In genomic region chr16:3879258-3879886, GRCh38 we compare ENCODE assay signal across 8 cellular contexts. TPM values are rescaled to one million over a fixed set of nuclear protein-coding genes. Genes with fewer than 3 reads are reported as not detected.
A peak's percentile ranks its signal among the peaks of the same experiment; 100 is the strongest.
DNase-seq lines count a peak whose midpoint lies in the region; ATAC-seq and TF ChIP-seq lines count a peak whose summit lies in the region.

No MANE protein-coding gene starts in this region.

- H3K27ac ChIP-seq in cardiac muscle cell (peak overlapping the region; percentile 78), prostate gland (peak overlapping the region; percentile 70 to 82)

- peak; percentile 15 to 27 for ATAC-seq in activated T-cell treated with anti-CD3 and anti-CD28 coated beads, Interleukin-2, amount 50 U/mL, for 72 hours (replicated peaks in 1 of 2)
- no peak for ATAC-seq in HG02973 (IDR thresholded peaks at IDR 0.05; ENCODE audit: unreplicated experiment)
- no peak for ATAC-seq in HG02885 (IDR thresholded peaks at IDR 0.05; ENCODE audit: poor library complexity, unreplicated experiment)

- peak overlapping the region; percentile 93 for H3K4me3 ChIP-seq in cardiac muscle cell
- peak overlapping the region; percentile 86 to 98 for H3K4me3 ChIP-seq in prostate gland

- no peaks in the 10 kb centered on the region for H3K9me3 Mint-ChIP-seq in activated T-cell treated with anti-CD3 and anti-CD28 coated beads, Interleukin-2, amount 50 U/mL, for 72 hours

- H3K27me3 ChIP-seq in cardiac muscle cell, result no peaks in the 10 kb centered on the region
- no peaks in the 10 kb centered on the region for H3K27me3 ChIP-seq in prostate gland (replicated peaks; ENCODE audit: insufficient read depth)

- peaks cover 50% of the 10 kb centered on the region for H3K4me1 Mint-ChIP-seq in activated T-cell treated with anti-CD3 and anti-CD28 coated beads, Interleukin-2, amount 50 U/mL, for 72 hours (ENCODE audit: low read depth)

- H3K4me1 ChIP-seq in cardiac muscle cell (ENCODE audit: low read depth) (peaks cover 38% of the 10 kb centered on the region), prostate gland (replicated peaks) (peaks cover 8% of the 10 kb centered on the region)

- intact Hi-C loops in prostate gland (cut with DNase I), result loop anchor here (1.0 to 5.0 kb wide), 3 partner anchors 107 to 352 kb away; no protein-coding TSS in a partner anchor

- WGBS in prostate gland, result 2% methylated on average over 37 of the region's 50 CpGs

- TF ChIP-seq POLR2A in prostate gland (IDR thresholded peaks at IDR 0.05), result no peak

- DNase-seq in DMS 273 (lab: John Stamatoyannopoulos, UW; ENCODE audit: unreplicated experiment), result peak; percentile 46
- DNase-seq in DMS 273 treated with DMSO at 0.1 percent for 48 hours (lab: John Stamatoyannopoulos, UW), result no peak
- peak; percentile 60 for DNase-seq in HT-29 (ENCODE audit: low spot score)
- DNase-seq in activated T-cell treated with anti-CD3 and anti-CD28 coated beads, Interleukin-2, amount 50 U/mL, for 72 hours, result peak; percentile 34 to 37
- peak in 1 of 2 donors; percentile 64 for DNase-seq in cardiac muscle cell (ENCODE audit: low read depth in 1 of 2, low spot score in 1 of 2)
- DNase-seq in prostate gland (ENCODE audit: low spot score), result peak; percentile 14

- TF ChIP-seq CTCF in cardiac muscle cell (IDR thresholded peaks at IDR 0.05; ENCODE audit: low read depth, low read length), result no peak
- TF ChIP-seq CTCF in prostate gland (IDR thresholded peaks at IDR 0.05), result no peak

- H3K9me3 ChIP-seq in cardiac muscle cell (ENCODE audit: low read depth) (no peaks in the 10 kb centered on the region), prostate gland (no peaks in the 10 kb centered on the region)

- H3K36me3 Mint-ChIP-seq in activated T-cell treated with anti-CD3 and anti-CD28 coated beads, Interleukin-2, amount 50 U/mL, for 72 hours (ENCODE audit: insufficient read depth in 2 of 2), result peaks cover 6 to 14% of the 10 kb centered on the region in 2 donors

- H3K36me3 ChIP-seq in cardiac muscle cell (no peaks in the 10 kb centered on the region), prostate gland (no peaks in the 10 kb centered on the region)

- H3K27ac Mint-ChIP-seq in activated T-cell treated with anti-CD3 and anti-CD28 coated beads, Interleukin-2, amount 50 U/mL, for 72 hours, result peak overlapping the region; percentile 76

- peak overlapping the region; percentile 90 for H3K4me3 Mint-ChIP-seq in activated T-cell treated with anti-CD3 and anti-CD28 coated beads, Interleukin-2, amount 50 U/mL, for 72 hours

- peaks cover 21% of the 10 kb centered on the region for H3K27me3 Mint-ChIP-seq in activated T-cell treated with anti-CD3 and anti-CD28 coated beads, Interleukin-2, amount 50 U/mL, for 72 hours (ENCODE audit: low read depth)

RNA-seq across cellular contexts. Expression of gene CREBBP, which starts 1.1 kb away (rescaled TPM):
- 19.3 and 25.8 TPM in 2 replicates for total RNA-seq in HT-29 (2014; rRNA removed; shearing (Covaris generic))
- 10 to 100 TPM; 57.1 to 63.1 TPM for total RNA-seq in activated T-cell treated with anti-CD3 and anti-CD28 coated beads, Interleukin-2, amount 50 U/mL, for 72 hours
- 19.7 and 33.8 TPM in 2 replicates for total RNA-seq in cardiac muscle cell
- 24.4 and 27.3 TPM in 2 replicates for polyA plus RNA-seq in cardiac muscle cell
- 100 to 1,000 TPM in 1 of 2 donors, 10 to 100 TPM in 1; 82.2 to 143 TPM for total RNA-seq in prostate gland

Comparison
In these comparisons a context has a peak if more than half of its experiments do, and no peak if none do; other contexts are left out.
1. ATAC-seq: peak in activated T-cell treated with anti-CD3 and anti-CD28 coated beads, Interleukin-2, amount 50 U/mL, for 72 hours (2 of 2); none in HG02973 (single experiment) and HG02885 (single experiment).